In genomic region chr2:98935111-98935770, GRCh38 we compare ENCODE assay signal across 9 cellular contexts. TPM values are rescaled to one million over a fixed set of nuclear protein-coding genes. Genes with fewer than 3 reads are reported as not detected.
DNase-seq lines count a peak whose midpoint lies in the region; ATAC-seq, FAIRE-seq and TF ChIP-seq lines count a peak whose summit lies in the region.
"Had no signal": no experiment of that assay in that cellular context is flagged by ENCODE, and none has a peak within 500 bp of the region (broad histone marks: within the 10 kb centered on the region; RNA-seq: fewer than 3 reads in every experiment).

No MANE protein-coding gene starts in this region.

- H3K4me3 ChIP-seq in SK-N-SH (ENCODE audit: low read depth in 2 of 2, low read length in 1 of 2) (peak overlapping the region in 1 of 2 experiments; percentile 46; a peak in 2 of 4 replicates), kidney (ENCODE audit: low read length in 2 of 2) (peak overlapping the region; percentile 56 to 69), suprapubic skin (peak overlapping the region; percentile 67)

- no peak overlapping the region for H3K9ac ChIP-seq in SK-N-SH
- no peak overlapping the region for H3K9ac ChIP-seq in kidney (ENCODE audit: low read length in 2 of 2)

- TF ChIP-seq EP300 in SK-N-SH (IDR thresholded peaks at IDR 0.05; ENCODE audit: borderline replicate concordance in 1 of 2, low read depth in 1 of 2, low read length in 1 of 2), result no peak
- TF ChIP-seq EP300 in suprapubic skin (IDR thresholded peaks at IDR 0.05), result no peak

- H3K9me3 ChIP-seq in SK-N-SH (no peaks in the 10 kb centered on the region), kidney (ENCODE audit: control insufficient read depth in 1 of 2, low read length in 2 of 2) (no peaks in the 10 kb centered on the region), suprapubic skin (no peaks in the 10 kb centered on the region)
- H3K9me3 ChIP-seq: BE2C had no signal

- H3F3A ChIP-seq in SK-N-SH (replicated peaks; ENCODE audit: insufficient read depth), result no peaks in the 10 kb centered on the region

- CTCF ChIA-PET in SK-N-SH (lab: Yijun Ruan, JAX), result interaction anchor here (0.6 to 2.4 kb wide), 4 partner anchors 12 to 331 kb away, joined by 3 to 9 read pairs (median 5); no protein-coding TSS in a partner anchor
- CTCF ChIA-PET in activated CD8-positive, alpha-beta T cell treated with anti-CD3 and anti-CD28 coated beads, Interleukin-2, amount 10 ng/mL, durations not matched to agents 7 days and 5 days (lab: Charles Lee), result no interaction called here

- H3K27ac Mint-ChIP-seq in activated CD8-positive, alpha-beta T cell treated with anti-CD3 and anti-CD28 coated beads, Interleukin-2, amount 10 ng/mL, durations not matched to agents 7 days and 5 days, result no peak overlapping the region

- intact Hi-C loops in kidney (cut with DNase I), result no loop called here

- H4K20me1 ChIP-seq in SK-N-SH (ENCODE audit: insufficient read depth), result no peaks in the 10 kb centered on the region

- H3K9me3 Mint-ChIP-seq in activated CD8-positive, alpha-beta T cell treated with anti-CD3 and anti-CD28 coated beads, Interleukin-2, amount 10 ng/mL, durations not matched to agents 7 days and 5 days (ENCODE audit: insufficient read depth), result no peaks in the 10 kb centered on the region

- H3K27me3 ChIP-seq in SK-N-SH (ENCODE audit: insufficient read depth) (peaks cover 23% of the 10 kb centered on the region; the same call in 1 of the 2 replicates), suprapubic skin (peaks cover 19% of the 10 kb centered on the region)

- TF ChIP-seq RAD21 in SK-N-SH (IDR thresholded peaks at IDR 0.05; ENCODE audit: low read length), result no peak

- peaks cover 61% of the 10 kb centered on the region for H3K27me3 Mint-ChIP-seq in activated CD8-positive, alpha-beta T cell treated with anti-CD3 and anti-CD28 coated beads, Interleukin-2, amount 10 ng/mL, durations not matched to agents 7 days and 5 days (ENCODE audit: low read depth)

- H3K27ac ChIP-seq in SK-N-SH (ENCODE audit: low read depth in 2 of 2, low read length in 1 of 2), result no peak overlapping the region
- no peak overlapping the region for H3K27ac ChIP-seq in kidney (ENCODE audit: low read depth in 2 of 2, low read length in 2 of 2)
- H3K27ac ChIP-seq in suprapubic skin, result peak overlapping the region; percentile 85
- no peak overlapping the region for H3K27ac ChIP-seq in substantia nigra (ENCODE audit: low read depth, low read length, poor library complexity, severe bottlenecking)

- peaks cover 7% of the 10 kb centered on the region for H3K4me1 Mint-ChIP-seq in activated CD8-positive, alpha-beta T cell treated with anti-CD3 and anti-CD28 coated beads, Interleukin-2, amount 10 ng/mL, durations not matched to agents 7 days and 5 days (ENCODE audit: low read depth)

- 55% methylated on average over 17 of the region's 19 CpGs for WGBS in SK-N-SH (ENCODE audit: low lambda C conversion rate)
- 17% methylated on average over 10 of the region's 19 CpGs for WGBS in suprapubic skin

- no peak for DNase-seq in SK-N-SH
- no peak for DNase-seq in activated CD8-positive, alpha-beta T cell treated with anti-CD3 and anti-CD28 coated beads, Interleukin-2, amount 10 ng/mL, durations not matched to agents 7 days and 5 days
- DNase-seq in kidney, result no peak
- no peak for DNase-seq in suprapubic skin (ENCODE audit: low spot score in 2 of 2)
- DNase-seq in substantia nigra (lab: John Stamatoyannopoulos, UW), result no peak
- DNase-seq in activated CD8-positive, alpha-beta memory T cell treated with anti-CD3 and anti-CD28 coated beads, Interleukin-2, amount 50 U/mL, for 4 hours, result no peak
- DNase-seq: BE2C had no signal

- no peaks in the 10 kb centered on the region; a peak in 1 of 4 replicates for H3K4me1 ChIP-seq in SK-N-SH (ENCODE audit: control insufficient read depth in 1 of 2, insufficient read depth in 2 of 2, low read depth in 1 of 2, low read length in 1 of 2)
- H3K4me1 ChIP-seq in kidney (ENCODE audit: control insufficient read depth in 1 of 2, insufficient read depth in 1 of 2, low read depth in 1 of 2, low read length in 2 of 2), result peaks cover 0 to 5% of the 10 kb centered on the region in 2 donors
- H3K4me1 ChIP-seq in suprapubic skin, result peaks cover 21% of the 10 kb centered on the region
- H3K4me1 ChIP-seq: BE2C had no signal

- TF ChIP-seq POLR2A in suprapubic skin (IDR thresholded peaks at IDR 0.05), result no peak

- POLR2A ChIA-PET in SK-N-SH (lab: Yijun Ruan, JAX), result no interaction called here
- POLR2A ChIA-PET in activated CD8-positive, alpha-beta T cell treated with anti-CD3 and anti-CD28 coated beads, Interleukin-2, amount 10 ng/mL, durations not matched to agents 7 days and 5 days (lab: Charles Lee), result no interaction called here

- no peaks in the 10 kb centered on the region for H3K9me2 ChIP-seq in SK-N-SH

- no peak for TF ChIP-seq CTCF in SK-N-SH (IDR thresholded peaks at IDR 0.05)
- TF ChIP-seq CTCF in kidney (IDR thresholded peaks at IDR 0.05; ENCODE audit: borderline replicate concordance, extremely low read depth, insufficient read depth), result no peak
- no peak for TF ChIP-seq CTCF in suprapubic skin (IDR thresholded peaks at IDR 0.05)

- peak overlapping the region; percentile 47; the same call in 1 of the 2 replicates for H3K4me2 ChIP-seq in SK-N-SH

- H3K36me3 ChIP-seq in SK-N-SH (replicated peaks in 1 of 2; ENCODE audit: control insufficient read depth in 1 of 2, insufficient read depth in 2 of 2, low read length in 1 of 2), result no peaks in the 10 kb centered on the region
- no peaks in the 10 kb centered on the region for H3K36me3 ChIP-seq in kidney (ENCODE audit: control insufficient read depth in 1 of 2, insufficient read depth in 2 of 2, low read length in 2 of 2)
- H3K36me3 ChIP-seq in suprapubic skin, result no peaks in the 10 kb centered on the region
- H3K36me3 ChIP-seq: BE2C had no signal

- no peak for FAIRE-seq in kidney (lab: Jason Lieb, UNC)

- H3K4me3 Mint-ChIP-seq in activated CD8-positive, alpha-beta T cell treated with anti-CD3 and anti-CD28 coated beads, Interleukin-2, amount 10 ng/mL, durations not matched to agents 7 days and 5 days, result peak overlapping the region; percentile 37

- H2AFZ ChIP-seq in SK-N-SH (ENCODE audit: low read depth), result no peak overlapping the region

- H3K36me3 Mint-ChIP-seq in activated CD8-positive, alpha-beta T cell treated with anti-CD3 and anti-CD28 coated beads, Interleukin-2, amount 10 ng/mL, durations not matched to agents 7 days and 5 days (ENCODE audit: low read depth), result no peaks in the 10 kb centered on the region

- no peak for ATAC-seq in SK-N-SH treated with all-trans-retinoic acid at 6 μM for 48 hours
- no peak for ATAC-seq in activated CD8-positive, alpha-beta T cell treated with anti-CD3 and anti-CD28 coated beads, Interleukin-2, amount 10 ng/mL, durations not matched to agents 7 days and 5 days
- no peak for ATAC-seq in GM18858 (IDR thresholded peaks at IDR 0.05; ENCODE audit: unreplicated experiment)

- no peaks in the 10 kb centered on the region for H3K79me2 ChIP-seq in SK-N-SH (ENCODE audit: insufficient read depth)

TF ChIP-seq in SK-N-SH, 30 proteins besides CTCF, POLR2A, EP300 and RAD21 (continues in another document):
- TF ChIP-seq RCOR1 (IDR thresholded peaks at IDR 0.05; ENCODE audit: low read length), result no peak
- no peak for TF ChIP-seq TAF1 (IDR thresholded peaks at IDR 0.05; ENCODE audit: borderline replicate concordance, low read depth, low read length)
- TF ChIP-seq IRF3 (IDR thresholded peaks at IDR 0.05; ENCODE audit: low read depth, low read length), result no peak

TF ChIP-seq in SK-N-SH treated with all-trans-retinoic acid at 6 μM for 48 hours, 23 proteins besides CTCF, POLR2A, EP300 and RAD21 (continues in another document):
- TF ChIP-seq TOX (CRISPR knock-in tag; IDR thresholded peaks at IDR 0.05; ENCODE audit: borderline replicate concordance), result no peak
- no peak for TF ChIP-seq OSR1 (CRISPR knock-in tag; IDR thresholded peaks at IDR 0.05)
- no peak for TF ChIP-seq ISL1 (CRISPR knock-in tag; IDR thresholded peaks at IDR 0.05)
- TF ChIP-seq CSDC2 (CRISPR knock-in tag; IDR thresholded peaks at IDR 0.05), result no peak
- no peak for TF ChIP-seq PATZ1 (CRISPR knock-in tag; IDR thresholded peaks at IDR 0.05; ENCODE audit: borderline replicate concordance)
- TF ChIP-seq CREB5 (CRISPR knock-in tag; IDR thresholded peaks at IDR 0.05; ENCODE audit: low read depth), result no peak

RNA-seq across cellular contexts. Expression of gene CRACDL, which starts 0.8 kb away (rescaled TPM):
- polyA plus RNA-seq in SK-N-SH (2012; rRNA removed) (not detected in 2 replicates), kidney (ENCODE audit: insufficient read depth, low read depth, low replicate concordance) (4.3 TPM)
- polyA plus RNA-seq in SK-N-SH (2012; cell fraction: cytosol; rRNA removed), result 0.03 TPM in 1 of 2 replicates, not detected in the other
- polyA plus RNA-seq in SK-N-SH (2012; cell fraction: nucleus; rRNA removed), result 0.09 TPM in 1 of 2 replicates, not detected in the other
- total RNA-seq in activated CD8-positive, alpha-beta T cell treated with anti-CD3 and anti-CD28 coated beads, Interleukin-2, amount 10 ng/mL, durations not matched to agents 7 days and 5 days, result under 1 TPM; 0.18 to 0.97 TPM
- total RNA-seq in kidney (14.8 TPM), suprapubic skin (10 to 100 TPM in 3 of 4 donors, 1 to 10 TPM in 1; 5.2 to 13.0 (median 11.3) TPM)
